Comparison of ENCODE assay signal across 8 cellular contexts in the genomic region with DNA sequence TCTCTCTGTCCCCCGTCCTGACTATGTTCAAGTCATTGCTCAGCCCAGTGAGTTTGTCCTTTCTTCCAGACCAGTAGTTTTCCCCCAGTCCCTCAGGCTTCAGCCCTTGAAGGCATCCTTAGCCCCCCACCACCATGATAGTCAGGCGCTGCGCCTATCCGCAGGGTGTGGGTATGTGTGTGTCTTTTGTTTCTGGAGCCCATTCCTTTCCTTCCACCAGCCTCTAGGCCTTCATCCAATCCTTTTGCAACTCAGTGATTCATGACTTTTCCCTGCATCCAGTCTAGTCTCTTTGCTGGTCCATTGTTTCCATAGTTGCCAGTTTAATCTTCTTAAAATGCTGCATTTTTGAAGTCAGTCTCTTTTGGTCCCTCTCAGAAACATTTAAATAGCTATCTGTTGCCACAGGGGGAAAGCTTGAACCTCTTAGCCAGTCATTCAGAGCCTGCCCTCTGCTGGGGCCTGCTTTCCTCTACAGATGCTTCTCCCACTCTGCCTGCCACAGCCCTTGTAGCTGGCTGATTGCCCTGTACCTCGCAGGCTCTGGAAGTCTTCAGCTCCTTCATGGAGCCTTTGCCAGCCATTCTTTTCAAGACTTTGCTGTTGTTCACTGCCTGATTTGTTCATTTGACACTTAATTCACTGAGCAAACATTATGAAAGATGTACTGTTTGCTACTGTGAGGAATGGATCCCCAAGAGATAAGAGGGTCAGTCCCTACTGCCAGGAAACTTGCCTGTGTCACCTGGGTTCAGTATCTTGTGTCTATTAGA. TPM values are rescaled to one million over a fixed set of nuclear protein-coding genes. Genes with fewer than 3 reads are reported as not detected.
DNase-seq lines count a peak whose midpoint lies in the region; TF ChIP-seq lines count a peak whose summit lies in the region.

No MANE protein-coding gene starts in this region.

- no peak overlapping the region for H3K14ac ChIP-seq in H9 (ENCODE audit: insufficient read depth, low read length)

- H3K27ac ChIP-seq in H9 (ENCODE audit: insufficient read length, low read depth, low read length) = no peak overlapping the region
- no peak overlapping the region for H3K27ac ChIP-seq in SU-DHL-6 (ENCODE audit: low read depth, low read length)
- H3K27ac ChIP-seq in right atrium auricular region = no peak overlapping the region

- H3K9ac ChIP-seq in H9 (ENCODE audit: extremely low read depth, insufficient read length, low read length) (no peak overlapping the region), SU-DHL-6 (ENCODE audit: low read length) (no peak overlapping the region)

- H4K5ac ChIP-seq in H9 (ENCODE audit: insufficient read length, low read depth, low read length) = no peak overlapping the region

- DNase-seq in GM04504 (ENCODE audit: low read depth) (peak; percentile 82), H9 (peak; percentile 77), M059J (ENCODE audit: low read depth) (peak; percentile 82), amniotic stem cell (lab: John Stamatoyannopoulos, UW) (peak; percentile 67), right atrium auricular region (ENCODE audit: low spot score) (peak; percentile 80), renal cortical epithelial cell (ENCODE audit: low read depth) (peak; percentile 74), NCI-H187 (lab: John Stamatoyannopoulos, UW) (no peak)

- H3K18ac ChIP-seq in H9 (ENCODE audit: insufficient read length, low read depth, low read length) = no peak overlapping the region

- peak overlapping the region; percentile 86 to 88 (median 87); a peak in 6 of 7 replicates for H3K27ac Mint-ChIP-seq in H9

- no peak overlapping the region for H3K4ac ChIP-seq in H9 (ENCODE audit: low read depth, low read length)

- H2AK5ac ChIP-seq in H9 (ENCODE audit: insufficient read length, low read length) = no peak overlapping the region

- H3K27me3 ChIP-seq in H9 (ENCODE audit: insufficient read depth, low read length) (no peaks in the 10 kb centered on the region), SU-DHL-6 (ENCODE audit: low read length) (no peaks in the 10 kb centered on the region), right atrium auricular region (no peaks in the 10 kb centered on the region)

- H3K36me3 Mint-ChIP-seq in H9 (ENCODE audit: insufficient read depth in 1 of 3, low read depth in 3 of 3) = peaks cover 7 to 24% (median 23%) of the 10 kb centered on the region in 3 experiments; a peak in 6 of 7 replicates

- no peak overlapping the region for H3K4me3 Mint-ChIP-seq in H9

- peaks cover 4% of the 10 kb centered on the region; the same call in 1 of the 2 replicates for H3F3A ChIP-seq in SU-DHL-6 (ENCODE audit: insufficient read depth)

- H3K4me2 ChIP-seq in H9 (ENCODE audit: insufficient read depth, insufficient read length, low read length) = no peak overlapping the region
- H3K4me2 ChIP-seq in SU-DHL-6 (ENCODE audit: low read depth, low read length, poor library complexity, severe bottlenecking) = no peak overlapping the region

- no peak overlapping the region for H3T11ph ChIP-seq in H9 (ENCODE audit: low read length)

- H2BK12ac ChIP-seq in H9 (ENCODE audit: insufficient read length, low read depth, low read length) = no peak overlapping the region

- H2BK5ac ChIP-seq in H9 (ENCODE audit: insufficient read length, low read length) = no peak overlapping the region

- H3K36me3 ChIP-seq in SU-DHL-6 (ENCODE audit: low read length) = peaks cover 2% of the 10 kb centered on the region; the same call in 1 of the 2 replicates
- peaks cover 7% of the 10 kb centered on the region for H3K36me3 ChIP-seq in right atrium auricular region

- no peak overlapping the region for H2BK15ac ChIP-seq in H9 (ENCODE audit: low read depth, low read length)

- no CpG with 5 or more reads among the region's 5 CpGs for WGBS in H9 (ENCODE audit: extremely low coverage, insufficient read length, low lambda C conversion rate)

- H2BK20ac ChIP-seq in H9 (ENCODE audit: low read depth, low read length, poor library complexity, severe bottlenecking) = no peak overlapping the region

- no peak overlapping the region for H3K56ac ChIP-seq in H9 (ENCODE audit: insufficient read length, low read depth, low read length)

- H3K23ac ChIP-seq in H9 (ENCODE audit: insufficient read length, low read depth, low read length) = no peak overlapping the region

- no peak overlapping the region for H3K4me3 ChIP-seq in SU-DHL-6 (ENCODE audit: insufficient read depth, low read length, poor library complexity, severe bottlenecking)
- no peak overlapping the region for H3K4me3 ChIP-seq in right atrium auricular region

- H3K27me3 Mint-ChIP-seq in H9 (ENCODE audit: low read depth) = no peaks in the 10 kb centered on the region

- H4K8ac ChIP-seq in H9 (replicated peaks; ENCODE audit: insufficient read length, low read depth, low read length) = no peak overlapping the region

- H3K9me3 ChIP-seq in H9 (ENCODE audit: control insufficient read depth, low read depth, low read length) (no peaks in the 10 kb centered on the region), SU-DHL-6 (ENCODE audit: insufficient read depth, low read length) (no peaks in the 10 kb centered on the region), right atrium auricular region (no peaks in the 10 kb centered on the region)

- H3K4me1 ChIP-seq in H9 (ENCODE audit: insufficient read depth, low read length) (no peaks in the 10 kb centered on the region), right atrium auricular region (peaks cover 0 to 37% of the 10 kb centered on the region in 2 donors)

- no peak overlapping the region for H4K91ac ChIP-seq in H9 (ENCODE audit: insufficient read length, low read depth, low read length)

- peak; percentile 81 for TF ChIP-seq CTCF in H9 (conservative IDR thresholded peaks at IDR 0.05)
- peak; percentile 42 for TF ChIP-seq CTCF in SU-DHL-6 (IDR thresholded peaks at IDR 0.05; ENCODE audit: insufficient read depth, low read length, poor library complexity, severe bottlenecking)
- TF ChIP-seq CTCF in right atrium auricular region (IDR thresholded peaks at IDR 0.05) = peak in 1 of 2 donors; percentile 81

- no peaks in the 10 kb centered on the region for H4K20me1 ChIP-seq in H9 (ENCODE audit: control insufficient read depth, insufficient read depth, insufficient read length)
- no peaks in the 10 kb centered on the region for H4K20me1 ChIP-seq in SU-DHL-6 (ENCODE audit: low read depth, low read length)

- no peaks in the 10 kb centered on the region for H3K23me2 ChIP-seq in H9 (ENCODE audit: insufficient read length, low read depth, low read length, poor library complexity, severe bottlenecking)

- H3K79me2 ChIP-seq in H9 (ENCODE audit: insufficient read depth, low read length) = no peaks in the 10 kb centered on the region
- no peaks in the 10 kb centered on the region for H3K79me2 ChIP-seq in SU-DHL-6 (ENCODE audit: insufficient read depth, low read length)

- H3K9me2 ChIP-seq in SU-DHL-6 (replicated peaks; ENCODE audit: insufficient read depth, low read length) = no peaks in the 10 kb centered on the region

- H3K79me1 ChIP-seq in H9 (ENCODE audit: insufficient read depth, low read depth, low read length, poor library complexity, severe bottlenecking) = no peaks in the 10 kb centered on the region

- H3K9me3 Mint-ChIP-seq in H9 = no peaks in the 10 kb centered on the region

- H2AFZ ChIP-seq in H9 (ENCODE audit: low read length) (no peak overlapping the region), SU-DHL-6 (ENCODE audit: low read depth, low read length, severe bottlenecking) (no peak overlapping the region)

- peaks cover 14 to 17% of the 10 kb centered on the region in 2 experiments for H3K4me1 Mint-ChIP-seq in H9

- no peak overlapping the region for H2BK120ac ChIP-seq in H9 (ENCODE audit: low read depth, low read length, poor library complexity, severe bottlenecking)

RNA-seq across cellular contexts. Expression of gene ADCY7, which starts 55.9 kb away (rescaled TPM):
- 2.6 and 4.0 TPM in 2 replicates for total RNA-seq in H9 (2021)
- total RNA-seq in M059J (2014; rRNA removed; shearing (Covaris generic)) = 10.5 and 17.4 TPM in 2 replicates
- 10 to 100 TPM in 1 of 2 donors, 1 to 10 TPM in 1; 8.5 to 17.1 TPM for total RNA-seq in right atrium auricular region
- total RNA-seq in renal cortical epithelial cell = 30.9 and 48.8 TPM in 2 replicates

RNA-seq across cellular contexts. Expression of gene TENT4B, which starts 57.3 kb away (rescaled TPM):
- total RNA-seq in H9 (2021) (12.4 and 13.0 TPM in 2 replicates), right atrium auricular region (1 to 10 TPM; 5.0 to 6.1 TPM), renal cortical epithelial cell (10.3 and 11.8 TPM in 2 replicates)
- 7.0 and 10.6 TPM in 2 replicates for total RNA-seq in M059J (2014; rRNA removed; shearing (Covaris generic))

Comparison
In these comparisons a context has a peak if more than half of its experiments do, and no peak if none do; other contexts are left out.
1. DNase-seq: peak in GM04504 (single experiment), H9 (single experiment), M059J (single experiment), amniotic stem cell (single experiment), right atrium auricular region (single experiment) and renal cortical epithelial cell (single experiment); none in NCI-H187 (0 of 2).